Comparison of ENCODE assay signal across 16 cellular contexts in genomic region chr2:144671695-144672094, GRCh38.
DNase-seq lines count a peak whose midpoint lies in the region; ATAC-seq, FAIRE-seq and TF ChIP-seq lines count a peak whose summit lies in the region.
"Had no signal": no experiment of that assay in that cellular context is flagged by ENCODE, and none has a peak within 500 bp of the region (broad histone marks: within the 10 kb centered on the region; RNA-seq: fewer than 3 reads in every experiment).

No MANE protein-coding gene starts in this region.

- no peak for FAIRE-seq in urothelium cell line (lab: Jason Lieb, UNC)

- no peaks in the 10 kb centered on the region for H3K27me3 ChIP-seq in neutrophil
- H3K27me3 ChIP-seq in esophagus muscularis mucosa: no peaks in the 10 kb centered on the region
- H3K27me3 ChIP-seq: thyroid gland had no signal

- peak; percentile 5 for DNase-seq in EL
- DNase-seq in NOMO-1 treated with dmso at 0.1 percent for 144 hours (lab: John Stamatoyannopoulos, UW; ENCODE audit: unreplicated experiment): peak; percentile 83
- DNase-seq in urothelium cell line (ENCODE audit: low spot score): no peak
- DNase-seq in esophagus muscularis mucosa (ENCODE audit: extremely low spot score): no peak
- DNase-seq: activated CD4-positive, CD25-positive, alpha-beta regulatory T cell; activated effector memory CD4-positive, alpha-beta T cell treated with anti-CD3 and anti-CD28 coated beads, Interleukin-2, amount 50 U/mL, for 16 hours; CD8-positive, alpha-beta memory T cell; foreskin melanocyte; NCI-H1436; PC-3; thyroid gland had no signal

- H3K27ac Mint-ChIP-seq in dendritic cell treated with granulocyte-macrophage colony-stimulating factor and Interleukin-4, amounts not matched to agents 40 ng/mL and 50 ng/mL, for 4 days: peak overlapping the region; percentile 90
- H3K27ac Mint-ChIP-seq: CD8-positive, alpha-beta memory T cell had no signal

- H3K36me3 Mint-ChIP-seq in dendritic cell treated with granulocyte-macrophage colony-stimulating factor and Interleukin-4, amounts not matched to agents 40 ng/mL and 50 ng/mL, for 4 days (ENCODE audit: low read depth): peaks cover 26% of the 10 kb centered on the region
- H3K36me3 Mint-ChIP-seq: CD8-positive, alpha-beta memory T cell had no signal

- peaks cover 16 to 17% of the 10 kb centered on the region in 2 experiments for H3K4me1 ChIP-seq in neutrophil (ENCODE audit: control insufficient read depth in 1 of 2, insufficient read depth in 1 of 2, low read depth in 1 of 2, low read length in 1 of 2)
- H3K4me1 ChIP-seq in esophagus muscularis mucosa: no peaks in the 10 kb centered on the region
- H3K4me1 ChIP-seq: thyroid gland had no signal

- H3K4me3 Mint-ChIP-seq in dendritic cell treated with granulocyte-macrophage colony-stimulating factor and Interleukin-4, amounts not matched to agents 40 ng/mL and 50 ng/mL, for 4 days: peak overlapping the region; percentile 59
- H3K4me3 Mint-ChIP-seq: CD8-positive, alpha-beta memory T cell had no signal

- peaks cover 64% of the 10 kb centered on the region for H3K4me1 Mint-ChIP-seq in dendritic cell treated with granulocyte-macrophage colony-stimulating factor and Interleukin-4, amounts not matched to agents 40 ng/mL and 50 ng/mL, for 4 days (ENCODE audit: low read depth)
- H3K4me1 Mint-ChIP-seq: CD8-positive, alpha-beta memory T cell had no signal

- H3K27ac ChIP-seq in neutrophil: peak overlapping the region; percentile 77
- no peak overlapping the region for H3K27ac ChIP-seq in esophagus muscularis mucosa (replicated peaks in 1 of 4)
- H3K27ac ChIP-seq: thyroid gland had no signal

- no peak overlapping the region for H3K4me3 ChIP-seq in neutrophil (ENCODE audit: low read depth in 1 of 2, low read length in 1 of 2)
- H3K4me3 ChIP-seq in esophagus muscularis mucosa: no peak overlapping the region
- H3K4me3 ChIP-seq: thyroid gland had no signal

- TF ChIP-seq POLR2A in esophagus muscularis mucosa (IDR thresholded peaks at IDR 0.05; ENCODE audit: low read depth): no peak

- H3K9me3 ChIP-seq in neutrophil (no peaks in the 10 kb centered on the region), esophagus muscularis mucosa (no peaks in the 10 kb centered on the region)
- H3K9me3 ChIP-seq: thyroid gland had no signal

- intact Hi-C loops in dendritic cell treated with granulocyte-macrophage colony-stimulating factor and Interleukin-4, amounts not matched to agents 40 ng/mL and 50 ng/mL, for 4 days (cut with micrococcal nuclease): loop anchor here (1.0 kb wide), 1 partner anchor 10 kb away; no protein-coding TSS in a partner anchor
- intact Hi-C loops in esophagus muscularis mucosa (cut with DNase I): no loop called here

- no peak for TF ChIP-seq EP300 in esophagus muscularis mucosa (IDR thresholded peaks at IDR 0.05)

- H3K36me3 ChIP-seq in neutrophil (no peaks in the 10 kb centered on the region), esophagus muscularis mucosa (no peaks in the 10 kb centered on the region)
- H3K36me3 ChIP-seq: thyroid gland had no signal

- ATAC-seq in HG02973 (IDR thresholded peaks at IDR 0.05; ENCODE audit: unreplicated experiment) (no peak), HG02623 (IDR thresholded peaks at IDR 0.05; ENCODE audit: unreplicated experiment) (no peak)
- ATAC-seq: PC-3 had no signal

- TF ChIP-seq CTCF in neutrophil (IDR thresholded peaks at IDR 0.05) (no peak), esophagus muscularis mucosa (IDR thresholded peaks at IDR 0.05) (no peak)

- no peaks in the 10 kb centered on the region for H3K9me3 Mint-ChIP-seq in dendritic cell treated with granulocyte-macrophage colony-stimulating factor and Interleukin-4, amounts not matched to agents 40 ng/mL and 50 ng/mL, for 4 days
- H3K9me3 Mint-ChIP-seq: CD8-positive, alpha-beta memory T cell had no signal

- no peaks in the 10 kb centered on the region for H3K27me3 Mint-ChIP-seq in dendritic cell treated with granulocyte-macrophage colony-stimulating factor and Interleukin-4, amounts not matched to agents 40 ng/mL and 50 ng/mL, for 4 days
- H3K27me3 Mint-ChIP-seq: progenitor cell of endocrine pancreas had no signal

- WGBS in esophagus muscularis mucosa: 81% methylated on average over 3 of the region's 3 CpGs

Comparison
In these comparisons a context has a peak if more than half of its experiments do, and no peak if none do; other contexts are left out.
1. DNase-seq: peak in EL (single experiment) and NOMO-1 treated with dmso at 0.1 percent for 144 hours (single experiment); none in urothelium cell line (single experiment) and esophagus muscularis mucosa (single experiment).